28 cellular contexts compared by ENCODE assay signal in the genomic region with DNA sequence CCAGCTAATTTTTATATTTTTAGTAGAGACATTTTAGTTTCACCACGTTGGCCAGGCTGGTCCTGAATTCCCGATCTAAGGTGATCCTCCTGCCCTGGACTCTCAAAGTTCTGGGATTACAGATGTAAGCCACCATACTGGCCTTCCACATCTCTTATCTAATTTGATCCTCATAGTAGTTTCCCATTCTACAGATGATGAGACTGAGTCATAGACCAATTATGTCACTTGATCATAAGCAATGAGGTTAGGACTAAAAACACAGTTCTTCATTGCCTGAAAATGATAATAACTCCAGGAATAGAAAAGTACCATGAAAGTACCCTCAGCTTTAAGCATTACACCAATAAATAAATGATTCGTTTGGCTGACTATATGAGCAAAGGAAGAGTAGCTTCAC.
"Had no signal": no experiment of that assay in that cellular context is flagged by ENCODE, and none has a peak within 500 bp of the region (broad histone marks: within the 10 kb centered on the region; RNA-seq: fewer than 3 reads in every experiment).

No MANE protein-coding gene starts in this region.

- H3K4me3 ChIP-seq: ascending aorta, breast epithelium, cardiac muscle cell, colonic mucosa had no signal

- H3K27me3 ChIP-seq: ascending aorta, breast epithelium, colonic mucosa had no signal

- H3K9me3 ChIP-seq: ascending aorta, breast epithelium, colonic mucosa had no signal

- H3K27ac ChIP-seq: ascending aorta, breast epithelium, cardiac muscle cell had no signal

- H3K36me3 ChIP-seq: ascending aorta, breast epithelium, cardiac muscle cell, colonic mucosa had no signal

- H3K4me1 ChIP-seq: breast epithelium had no signal

- DNase-seq: activated CD4-positive, alpha-beta memory T cell treated with anti-CD3 and anti-CD28 coated beads, Interleukin-2, amount 10 ng/mL, durations not matched to agents 7 days and 5 days; activated CD4-positive, alpha-beta T cell treated with anti-CD3 and anti-CD28 coated beads for 36 hours; activated CD4-positive, alpha-beta T cell treated with anti-CD3 and anti-CD28 coated beads, Interleukin-2, amount 10 ng/mL, durations not matched to agents 24 days and 14 days; activated CD4-positive, CD25-positive, alpha-beta regulatory T cell; activated CD4-positive, CD25-positive, alpha-beta regulatory T cell treated with anti-CD3 and anti-CD28 coated beads, Interleukin-2, amount 50 U/mL, for 72 hours; activated CD8-positive, alpha-beta memory T cell treated with anti-CD3 and anti-CD28 coated beads, Interleukin-2, amount 50 U/mL, for 48 hours; activated gamma-delta T cell; activated naive CD4-positive, alpha-beta T cell; activated naive CD4-positive, alpha-beta T cell treated with anti-CD3 and anti-CD28 coated beads, Interleukin-2, amount 10 ng/mL, durations not matched to agents 7 days and 5 days; activated naive CD8-positive, alpha-beta T cell treated with anti-CD3 and anti-CD28 coated beads, Interleukin-2, amount 10 ng/mL, durations not matched to agents 7 days and 5 days; activated T-cell treated with anti-CD3 and anti-CD28 coated beads for 4 hours; activated T-cell treated with anti-CD3 and anti-CD28 coated beads, Interleukin-2, amount 50 U/mL, for 24 hours; activated T-cell treated with anti-CD3 and anti-CD28 coated beads, Interleukin-2, amount 50 U/mL, for 72 hours; central memory CD4-positive, alpha-beta T cell; cerebellar nuclear complex; colonic mucosa; effector CD8-positive, alpha-beta T cell; endodermal cell; foreskin fibroblast; head of caudate nucleus; T-helper 1 cell; T-helper 17 cell; T1000 had no signal

- ATAC-seq: activated CD4-positive, alpha-beta T cell treated with anti-CD3 and anti-CD28 coated beads for 36 hours; activated naive CD4-positive, alpha-beta T cell treated with anti-CD3 and anti-CD28 coated beads, Interleukin-2, amount 50 U/mL, for 72 hours; activated T-cell treated with anti-CD3 and anti-CD28 coated beads, Interleukin-2, amount 50 U/mL, for 72 hours; esophagus mucosa; T-helper 17 cell had no signal
